Comparison of ENCODE assay signal across 9 cellular contexts in genomic region chr2:230409316-230409715, GRCh38. TPM values are rescaled to one million over a fixed set of nuclear protein-coding genes. Genes with fewer than 3 reads are reported as not detected.
A peak's percentile ranks its signal among the peaks of the same experiment; 100 is the strongest.
DNase-seq lines count a peak whose midpoint lies in the region; ATAC-seq, FAIRE-seq and TF ChIP-seq lines count a peak whose summit lies in the region.
"Not testable (repeated sequence)": the region's sequence is repeated elsewhere in the genome, so short reads cannot be mapped to it uniquely, and the experiment has no call there.
"Had no signal": no experiment of that assay in that cellular context is flagged by ENCODE, and none has a peak within 500 bp of the region (broad histone marks: within the 10 kb centered on the region; RNA-seq: fewer than 3 reads in every experiment).

No MANE protein-coding gene starts in this region.

- H3K4me1 Mint-ChIP-seq in CD4-positive, alpha-beta T cell (ENCODE audit: low read depth) = peaks cover 75% of the 10 kb centered on the region
- H3K4me1 Mint-ChIP-seq in activated CD4-positive, alpha-beta T cell treated with anti-CD3 and anti-CD28 coated beads, Interleukin-2, amount 10 ng/mL, durations not matched to agents 24 days and 14 days = peaks cover 46% of the 10 kb centered on the region

- TF ChIP-seq POLR2A in endothelial cell of umbilical vein (IDR thresholded peaks at IDR 0.05; ENCODE audit: low read depth, low read length) = not testable (repeated sequence)

- POLR2A ChIA-PET in CD4-positive, alpha-beta T cell (lab: Charles Lee) = interaction anchor here (0.6 to 2.7 kb wide), 5 partner anchors 19 to 189 kb away, joined by 3 to 6 read pairs (median 3); partner anchors contain the start of genes SP110 and SP140L
- POLR2A ChIA-PET in RWPE1 (lab: Yijun Ruan, JAX; ENCODE audit: low non-redundant PET) = not testable (repeated sequence)
- POLR2A ChIA-PET in endothelial cell of umbilical vein (lab: Charles Lee) = interaction anchor here (0.5 kb wide), 1 partner anchor 286 kb away, joined by 3 read pairs; no protein-coding TSS in a partner anchor

- H3K9me1 ChIP-seq in endothelial cell of umbilical vein (replicated peaks; ENCODE audit: control insufficient read depth, extremely low read depth, insufficient read depth, low read length) = not testable (repeated sequence)

- BruUV-seq in endothelial cell of umbilical vein (replicated peaks; lab: Mats Ljungman, UMichigan) = not testable (repeated sequence)

- H3K4me3 Mint-ChIP-seq in CD4-positive, alpha-beta T cell = peak overlapping the region; percentile 97
- not testable (repeated sequence) for H3K4me3 Mint-ChIP-seq in activated CD4-positive, alpha-beta T cell treated with anti-CD3 and anti-CD28 coated beads, Interleukin-2, amount 10 ng/mL, durations not matched to agents 24 days and 14 days

- H3K27me3 ChIP-seq in CD4-positive, alpha-beta T cell (ENCODE audit: control insufficient read depth, insufficient read depth, low read length); endothelial cell of umbilical vein (ENCODE audit: control insufficient read depth in 2 of 2, insufficient read depth in 2 of 2, low read length in 2 of 2); heart right ventricle; tibial artery: not testable (repeated sequence)

- not testable (repeated sequence) for H3K27me3 Mint-ChIP-seq in CD4-positive, alpha-beta T cell; activated CD4-positive, alpha-beta T cell treated with anti-CD3 and anti-CD28 coated beads, Interleukin-2, amount 10 ng/mL, durations not matched to agents 24 days and 14 days

- dilution Hi-C loops in endothelial cell of umbilical vein (cut with MboI; ENCODE audit: extremely low pct_ligation_motif_present, low sequenced_read_pairs) = not testable (repeated sequence)

- H3K4me3 ChIP-seq in endothelial cell of umbilical vein (replicated peaks in 1 of 3; ENCODE audit: insufficient read depth in 1 of 3, low read depth in 1 of 3, low read length in 3 of 3); heart right ventricle; tibial artery: not testable (repeated sequence)

- not testable (repeated sequence) for H3K36me3 ChIP-seq in endothelial cell of umbilical vein (ENCODE audit: control insufficient read depth in 2 of 2, extremely low read depth in 1 of 2, insufficient read depth in 2 of 2, low read length in 2 of 2); tibial artery
- H3K36me3 ChIP-seq in heart right ventricle = peaks cover 0 to 10% (median 0%) of the 10 kb centered on the region in 9 donors

- H3K79me2 ChIP-seq in endothelial cell of umbilical vein (ENCODE audit: control insufficient read depth, insufficient read depth, low read length) = not testable (repeated sequence)

- 38 to 60% methylated on average over 2 of the region's 2 CpGs for WGBS in heart right ventricle, 2 donors

- peak overlapping the region; percentile 6 for H3K9ac ChIP-seq in endothelial cell of umbilical vein (replicated peaks; ENCODE audit: extremely low read depth, insufficient read depth, low read length)

- H3K36me3 Mint-ChIP-seq in CD4-positive, alpha-beta T cell (ENCODE audit: low read depth) = peaks cover 43% of the 10 kb centered on the region
- H3K36me3 Mint-ChIP-seq in activated CD4-positive, alpha-beta T cell treated with anti-CD3 and anti-CD28 coated beads, Interleukin-2, amount 10 ng/mL, durations not matched to agents 24 days and 14 days (ENCODE audit: low read depth) = peaks cover 33% of the 10 kb centered on the region

- H3K27ac ChIP-seq in CD4-positive, alpha-beta T cell (ENCODE audit: low read depth, low read length) = not testable (repeated sequence)
- H3K27ac ChIP-seq in RWPE1 (peak overlapping the region; percentile 73; the same call in 1 of the 2 replicates), endothelial cell of umbilical vein (ENCODE audit: insufficient read depth, low read depth, low read length) (peak overlapping the region; percentile 85), heart right ventricle (peak overlapping the region in 8 of 10 donors; percentile 48 to 83 (median 62)), tibial artery (peak overlapping the region; percentile 49 to 56)

- TF ChIP-seq CTCF in CD4-positive, alpha-beta T cell (IDR thresholded peaks at IDR 0.05); RWPE1 (conservative IDR thresholded peaks at IDR 0.05; ENCODE audit: low read depth); endothelial cell of umbilical vein (IDR thresholded peaks at IDR 0.05; ENCODE audit: extremely low read depth in 1 of 2, insufficient read depth in 1 of 2, low read depth in 1 of 2, low read length in 2 of 2); heart right ventricle (IDR thresholded peaks at IDR 0.05); tibial artery (IDR thresholded peaks at IDR 0.05): not testable (repeated sequence)

- H3K4me2 ChIP-seq in endothelial cell of umbilical vein (ENCODE audit: insufficient read depth, low read length) = peak overlapping the region; percentile 54

- peak; percentile 17 for ATAC-seq in CD4-positive, alpha-beta T cell (ENCODE audit: poor library complexity)
- peak in 1 of 8 donors; percentile 2 for ATAC-seq in heart right ventricle

- H3K4me1 ChIP-seq in endothelial cell of umbilical vein (ENCODE audit: control insufficient read depth, extremely low read depth, insufficient read depth, low read length) = peaks cover 63% of the 10 kb centered on the region
- H3K4me1 ChIP-seq in heart right ventricle = peaks cover 6 to 62% (median 37%) of the 10 kb centered on the region in 9 donors
- H3K4me1 ChIP-seq in tibial artery = peaks cover 0 to 33% (median 17%) of the 10 kb centered on the region in 4 donors

- not testable (repeated sequence) for H3K9me3 ChIP-seq in CD4-positive, alpha-beta T cell (ENCODE audit: control insufficient read depth, low read length); endothelial cell of umbilical vein (replicated peaks; ENCODE audit: control insufficient read depth, insufficient read depth, low read length); heart right ventricle; tibial artery

- DNase-seq in CD4-positive, alpha-beta T cell; RWPE1 (ENCODE audit: low spot score); heart right ventricle; tibial artery: not testable (repeated sequence)
- DNase-seq in activated CD4-positive, alpha-beta T cell treated with anti-CD3 and anti-CD28 coated beads, Interleukin-2, amount 10 ng/mL, durations not matched to agents 24 days and 14 days = peak; percentile 57
- DNase-seq in endothelial cell of umbilical vein (ENCODE audit: low read depth, low spot score) (peak; percentile 82), lung microvascular endothelial cell (ENCODE audit: low read depth in 2 of 2) (peak; percentile 81 to 92), pulmonary artery endothelial cell (ENCODE audit: low read depth, low spot score) (peak; percentile 77)

- peak; percentile 94 for FAIRE-seq in endothelial cell of umbilical vein (lab: Jason Lieb, UNC)

- CTCF ChIA-PET in CD4-positive, alpha-beta T cell (lab: Charles Lee) = not testable (repeated sequence)
- CTCF ChIA-PET in RWPE1 (lab: Yijun Ruan, JAX) = interaction anchor here (0.8 kb wide), 1 partner anchor 109 kb away, joined by 3 read pairs; no protein-coding TSS in a partner anchor
- CTCF ChIA-PET in endothelial cell of umbilical vein (lab: Charles Lee) = interaction anchor here (1.3 to 2.5 kb wide), 3 partner anchors 9 to 249 kb away, joined by 4 to 10 read pairs (median 5); no protein-coding TSS in a partner anchor

- not testable (repeated sequence) for H3K9me3 Mint-ChIP-seq in CD4-positive, alpha-beta T cell; activated CD4-positive, alpha-beta T cell treated with anti-CD3 and anti-CD28 coated beads, Interleukin-2, amount 10 ng/mL, durations not matched to agents 24 days and 14 days

- peak overlapping the region; percentile 93 for H3K27ac Mint-ChIP-seq in CD4-positive, alpha-beta T cell
- H3K27ac Mint-ChIP-seq in activated CD4-positive, alpha-beta T cell treated with anti-CD3 and anti-CD28 coated beads, Interleukin-2, amount 10 ng/mL, durations not matched to agents 24 days and 14 days = not testable (repeated sequence)

- not testable (repeated sequence) for H2AFZ ChIP-seq in endothelial cell of umbilical vein (ENCODE audit: low read depth, low read length)

- not testable (repeated sequence) for H4K20me1 ChIP-seq in endothelial cell of umbilical vein (replicated peaks; ENCODE audit: control insufficient read depth, extremely low read depth, insufficient read depth, low read length)

- intact Hi-C loops in CD4-positive, alpha-beta T cell (cut with DNase I, micrococcal nuclease); activated CD4-positive, alpha-beta T cell treated with anti-CD3 and anti-CD28 coated beads, Interleukin-2, amount 10 ng/mL, durations not matched to agents 24 days and 14 days (cut with micrococcal nuclease); heart right ventricle (cut with DNase I); tibial artery (cut with DNase I; ENCODE audit: low total_unique reads): not testable (repeated sequence)
- intact Hi-C loops in endothelial cell of umbilical vein (cut with micrococcal nuclease) = loop anchor here (1.0 to 5.0 kb wide), 8 partner anchors 33 to 487 kb away; partner anchors contain the start of genes CAB39, FBXO36, SP140L and TRIP12

TF ChIP-seq in endothelial cell of umbilical vein, 7 proteins besides CTCF, POLR2A, EP300 and RAD21:
- peak; percentile 32 for TF ChIP-seq POLR2AphosphoS5 (IDR thresholded peaks at IDR 0.05; ENCODE audit: insufficient read depth, low read depth, low read length)

RNA-seq across cellular contexts. Expression of gene SP100, which starts 6.7 kb away (rescaled TPM):
- 100 to 1,000 TPM; 242 to 243 TPM for total RNA-seq in CD4-positive, alpha-beta T cell
- total RNA-seq in activated CD4-positive, alpha-beta T cell treated with anti-CD3 and anti-CD28 coated beads, Interleukin-2, amount 10 ng/mL, durations not matched to agents 24 days and 14 days = 162 and 165 TPM in 2 replicates
- total RNA-seq in endothelial cell of umbilical vein (90.6 and 108 TPM in 2 replicates), heart right ventricle (100 to 1,000 TPM in 1 of 10 donors, 10 to 100 TPM in 9; 45.6 to 123 (median 58.4) TPM), lung microvascular endothelial cell (64.9 and 77.8 TPM in 2 replicates), pulmonary artery endothelial cell (110 and 132 TPM in 2 replicates)
- polyA plus RNA-seq in endothelial cell of umbilical vein (24.2 and 33.7 TPM in 2 replicates), heart right ventricle (10 to 100 TPM; 20.3 to 58.2 TPM)
- 61.2 and 63.7 TPM in 2 replicates for polyA plus RNA-seq in endothelial cell of umbilical vein (2011; cell fraction: cytosol; rRNA removed)
- polyA plus RNA-seq in endothelial cell of umbilical vein (2011; cell fraction: nucleus; rRNA removed) = 109 and 143 TPM in 2 replicates
- 125 and 163 TPM in 2 replicates for polyA plus RNA-seq in endothelial cell of umbilical vein (2012)
- 61.4 and 63.8 TPM in 2 replicates for polyA minus RNA-seq in endothelial cell of umbilical vein
- polyA minus RNA-seq in endothelial cell of umbilical vein (2011; cell fraction: cytosol; rRNA and poly(A)+ RNA removed) = 13.2 TPM
- polyA minus RNA-seq in endothelial cell of umbilical vein (2011; cell fraction: nucleus; rRNA and poly(A)+ RNA removed) = 156 and 181 TPM in 2 replicates
- total RNA-seq: H7 had no signal
